Comparison of ENCODE assay signal across 12 cellular contexts in the genomic region with DNA sequence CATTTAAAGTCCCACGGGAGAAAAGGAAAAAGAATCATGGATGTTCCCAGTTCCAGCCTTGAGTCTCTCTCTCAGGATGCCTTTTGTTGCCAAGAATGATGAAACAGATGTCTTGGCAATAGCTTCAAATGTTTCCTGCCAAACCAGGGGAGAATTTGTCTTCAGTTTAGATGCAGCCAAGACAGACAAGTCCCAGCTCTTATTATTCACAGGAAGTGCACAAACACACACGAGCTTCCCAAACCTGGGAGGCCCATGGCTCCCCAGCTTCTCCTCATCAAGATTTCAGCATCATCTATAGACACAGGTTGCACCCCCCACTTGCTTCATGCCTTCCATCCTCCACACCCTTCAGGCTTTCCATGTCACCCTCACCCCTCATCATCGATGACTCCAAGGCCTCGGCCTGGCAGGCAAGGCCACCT. TPM values are rescaled to one million over a fixed set of nuclear protein-coding genes. Genes with fewer than 3 reads are reported as not detected.
DNase-seq lines count a peak whose midpoint lies in the region; ATAC-seq and TF ChIP-seq lines count a peak whose summit lies in the region.
"Had no signal": no experiment of that assay in that cellular context is flagged by ENCODE, and none has a peak within 500 bp of the region (broad histone marks: within the 10 kb centered on the region; RNA-seq: fewer than 3 reads in every experiment).

No MANE protein-coding gene starts in this region.

- peaks cover 7% of the 10 kb centered on the region for H3K9me3 Mint-ChIP-seq in T-helper 2 cell treated with Interferon-gamma antibody and Interleukin-4, amounts not matched to agents 5 μg/mL and 100 μg/mL, for 36 hours

- peak in 1 of 2 donors; percentile 91 for TF ChIP-seq EP300 in tibial nerve (IDR thresholded peaks at IDR 0.05)

- H3K4me1 ChIP-seq in RWPE2 (ENCODE audit: insufficient read depth, poor library complexity, severe bottlenecking) = no peaks in the 10 kb centered on the region
- H3K4me1 ChIP-seq in esophagus squamous epithelium = peaks cover 15 to 48% (median 29%) of the 10 kb centered on the region in 3 donors
- peaks cover 37% of the 10 kb centered on the region for H3K4me1 ChIP-seq in muscle layer of colon (ENCODE audit: insufficient read depth, low read length)
- H3K4me1 ChIP-seq in tibial nerve = peaks cover 0 to 46% (median 23%) of the 10 kb centered on the region in 4 donors
- H3K4me1 ChIP-seq: SJSA1 had no signal

- no peaks in the 10 kb centered on the region for H3K36me3 Mint-ChIP-seq in T-helper 2 cell treated with Interferon-gamma antibody and Interleukin-4, amounts not matched to agents 5 μg/mL and 100 μg/mL, for 36 hours (ENCODE audit: low read depth)

- no peaks in the 10 kb centered on the region for H3K4me1 Mint-ChIP-seq in T-helper 2 cell treated with Interferon-gamma antibody and Interleukin-4, amounts not matched to agents 5 μg/mL and 100 μg/mL, for 36 hours (ENCODE audit: low read depth)

- DNase-seq in RWPE2 (ENCODE audit: low spot score) (no peak), esophagus squamous epithelium (lab: John Stamatoyannopoulos, UW) (no peak), tibial nerve (ENCODE audit: low spot score in 2 of 2) (peak; percentile 19 to 74), T-helper 2 cell (no peak), NCI-H774 (lab: John Stamatoyannopoulos, UW) (no peak)
- no peak for DNase-seq in T-helper 2 cell treated with Interferon-gamma antibody and Interleukin-4, amounts not matched to agents 5 μg/mL and 100 μg/mL, for 36 hours (ENCODE audit: low spot score)
- DNase-seq: activated CD8-positive, alpha-beta T cell treated with anti-CD3 and anti-CD28 coated beads, Interleukin-2, amount 10 ng/mL, durations not matched to agents 7 days and 5 days; NCI-H1092 had no signal

- intact Hi-C loops in esophagus squamous epithelium (cut with DNase I) = no loop called here

- H3K27me3 Mint-ChIP-seq in T-helper 2 cell treated with Interferon-gamma antibody and Interleukin-4, amounts not matched to agents 5 μg/mL and 100 μg/mL, for 36 hours (ENCODE audit: low read depth) = peaks cover 2% of the 10 kb centered on the region

- TF ChIP-seq POLR2A in esophagus squamous epithelium (IDR thresholded peaks at IDR 0.05) (no peak), tibial nerve (IDR thresholded peaks at IDR 0.05) (peak in 1 of 2 donors; percentile 11)

- H3K36me3 ChIP-seq in RWPE2 (ENCODE audit: low read depth) (no peaks in the 10 kb centered on the region), esophagus squamous epithelium (no peaks in the 10 kb centered on the region), muscle layer of colon (ENCODE audit: insufficient read depth, low read length) (no peaks in the 10 kb centered on the region), tibial nerve (no peaks in the 10 kb centered on the region)
- H3K36me3 ChIP-seq: SJSA1 had no signal

- H3K27me3 ChIP-seq in RWPE2 (ENCODE audit: insufficient read depth, poor library complexity, severe bottlenecking) = no peaks in the 10 kb centered on the region
- H3K27me3 ChIP-seq in esophagus squamous epithelium = no peaks in the 10 kb centered on the region
- no peaks in the 10 kb centered on the region for H3K27me3 ChIP-seq in muscle layer of colon (ENCODE audit: control insufficient read depth in 1 of 2, insufficient read depth in 2 of 2, low read length in 2 of 2)
- H3K27me3 ChIP-seq in tibial nerve = no peaks in the 10 kb centered on the region
- H3K27me3 ChIP-seq: SJSA1 had no signal

- H3K9me3 ChIP-seq in RWPE2 (ENCODE audit: severe bottlenecking) = no peaks in the 10 kb centered on the region
- no peaks in the 10 kb centered on the region for H3K9me3 ChIP-seq in esophagus squamous epithelium
- H3K9me3 ChIP-seq in muscle layer of colon (ENCODE audit: low read length) = no peaks in the 10 kb centered on the region
- H3K9me3 ChIP-seq in tibial nerve = no peaks in the 10 kb centered on the region
- H3K9me3 ChIP-seq: SJSA1 had no signal

- 27 to 32% methylated on average over 4 of the region's 4 CpGs for WGBS in esophagus squamous epithelium, 2 donors
- WGBS in tibial nerve, 2 donors = 50 to 56% methylated on average over 4 of the region's 4 CpGs

- H3K9ac ChIP-seq in muscle layer of colon (ENCODE audit: low read length) = no peak overlapping the region

- no peak overlapping the region for H3K4me3 Mint-ChIP-seq in T-helper 2 cell treated with Interferon-gamma antibody and Interleukin-4, amounts not matched to agents 5 μg/mL and 100 μg/mL, for 36 hours
- H3K4me3 Mint-ChIP-seq: activated CD8-positive, alpha-beta T cell treated with anti-CD3 and anti-CD28 coated beads, Interleukin-2, amount 10 ng/mL, durations not matched to agents 7 days and 5 days had no signal

- no peak overlapping the region for H3K27ac Mint-ChIP-seq in T-helper 2 cell treated with Interferon-gamma antibody and Interleukin-4, amounts not matched to agents 5 μg/mL and 100 μg/mL, for 36 hours
- H3K27ac Mint-ChIP-seq: activated CD8-positive, alpha-beta T cell treated with anti-CD3 and anti-CD28 coated beads, Interleukin-2, amount 10 ng/mL, durations not matched to agents 7 days and 5 days had no signal

- no peak for ATAC-seq in RWPE2 (ENCODE audit: low read depth)
- no peak for ATAC-seq in HG03439 (IDR thresholded peaks at IDR 0.05; ENCODE audit: unreplicated experiment)
- ATAC-seq: activated CD8-positive, alpha-beta T cell treated with anti-CD3 and anti-CD28 coated beads, Interleukin-2, amount 10 ng/mL, durations not matched to agents 7 days and 5 days; left colon had no signal

- TF ChIP-seq CTCF in RWPE2 (IDR thresholded peaks at IDR 0.05; ENCODE audit: poor library complexity, severe bottlenecking) = no peak
- TF ChIP-seq CTCF in esophagus squamous epithelium (IDR thresholded peaks at IDR 0.05) = no peak
- no peak for TF ChIP-seq CTCF in tibial nerve (IDR thresholded peaks at IDR 0.05)

- H3K4me3 ChIP-seq in RWPE2 (ENCODE audit: severe bottlenecking) = no peak overlapping the region
- H3K4me3 ChIP-seq in esophagus squamous epithelium = no peak overlapping the region
- no peak overlapping the region for H3K4me3 ChIP-seq in muscle layer of colon (ENCODE audit: low read depth in 1 of 2, low read length in 2 of 2)
- H3K4me3 ChIP-seq in tibial nerve = no peak overlapping the region
- H3K4me3 ChIP-seq: SJSA1 had no signal

- H3K27ac ChIP-seq in RWPE2 (ENCODE audit: poor library complexity, severe bottlenecking) (peak overlapping the region; percentile 17), esophagus squamous epithelium (peak overlapping the region; percentile 5 to 81 (median 68)), muscle layer of colon (ENCODE audit: low read depth, low read length) (peak overlapping the region; percentile 82), tibial nerve (peak overlapping the region in 3 of 4 donors; percentile 61 to 81 (median 69))
- H3K27ac ChIP-seq: SJSA1 had no signal

RNA-seq across cellular contexts. Expression of a gene that starts 45.9 kb away (rescaled TPM):
- 10 to 100 TPM in 3 of 4 donors, 1 to 10 TPM in 1; 7.9 to 22.1 (median 16.9) TPM for total RNA-seq in esophagus squamous epithelium
- total RNA-seq in tibial nerve = 10 to 100 TPM; 24.5 to 45.9 (median 33.8) TPM

Comparison
In these comparisons a context has a peak if more than half of its experiments do, and no peak if none do; other contexts are left out.
1. DNase-seq: peak in tibial nerve (2 of 2); none in RWPE2 (single experiment), esophagus squamous epithelium (single experiment), T-helper 2 cell treated with Interferon-gamma antibody and Interleukin-4, amounts not matched to agents 5 μg/mL and 100 μg/mL, for 36 hours (single experiment), T-helper 2 cell (0 of 5) and NCI-H774 (single experiment).
2. H3K27ac ChIP-seq: peak in every context shown above with its lines; median percentile 82 in muscle layer of colon; 69 in tibial nerve; 68 in esophagus squamous epithelium; 17 in RWPE2.